In genomic region chr1:221887091-221887746, GRCh38 we compare ENCODE assay signal across 9 cellular contexts.
A peak's percentile ranks its signal among the peaks of the same experiment; 100 is the strongest.
DNase-seq lines count a peak whose midpoint lies in the region; ATAC-seq, FAIRE-seq and TF ChIP-seq lines count a peak whose summit lies in the region.
"Had no signal": no experiment of that assay in that cellular context is flagged by ENCODE, and none has a peak within 500 bp of the region (broad histone marks: within the 10 kb centered on the region; RNA-seq: fewer than 3 reads in every experiment).

No MANE protein-coding gene starts in this region.

- no peak for ATAC-seq in stimulated activated effector memory CD8-positive, alpha-beta T cell treated with anti-CD3 and anti-CD28 coated beads, Interleukin-12 subunit alpha, Interleukin-12 subunit beta, amount 100 ng/mL, for 72 hours

- TF ChIP-seq CTCF in fibroblast of villous mesenchyme (IDR thresholded peaks at IDR 0.05; ENCODE audit: insufficient read depth, low read depth, low read length) (no peak), retinal pigment epithelial cell (conservative IDR thresholded peaks at IDR 0.05; ENCODE audit: low read depth, low read length) (peak; percentile 17), glutamatergic neuron (IDR thresholded peaks at IDR 0.05; ENCODE audit: partially characterized antibody, unreplicated experiment) (no peak)

- DNase-seq in Daoy (ENCODE audit: low read depth) (peak; percentile 96), RKO (ENCODE audit: low spot score) (peak; percentile 66), fibroblast of villous mesenchyme (ENCODE audit: low read depth) (peak; percentile 72), retinal pigment epithelial cell (ENCODE audit: low read depth) (peak; percentile 71), COR-L47 (lab: John Stamatoyannopoulos, UW) (no peak), GM12891 (ENCODE audit: insufficient read length, low spot score) (no peak), glutamatergic neuron (no peak)
- no peak for DNase-seq in stimulated activated effector memory CD8-positive, alpha-beta T cell treated with anti-CD3 and anti-CD28 coated beads, Interleukin-12 subunit alpha, Interleukin-12 subunit beta, amount 100 ng/mL, for 72 hours (ENCODE audit: low spot score in 2 of 2)

- no peaks in the 10 kb centered on the region for H3K27me3 Mint-ChIP-seq in glutamatergic neuron (ENCODE audit: unreplicated experiment)

- H3K4me3 Mint-ChIP-seq in stimulated activated effector memory CD8-positive, alpha-beta T cell treated with anti-CD3 and anti-CD28 coated beads, Interleukin-12 subunit alpha, Interleukin-12 subunit beta, amount 100 ng/mL, for 72 hours: no peak overlapping the region
- no peak overlapping the region for H3K4me3 Mint-ChIP-seq in glutamatergic neuron (ENCODE audit: unreplicated experiment)

- no peak overlapping the region for H3K4me3 ChIP-seq in fibroblast of villous mesenchyme (ENCODE audit: low read depth, low read length)
- H3K4me3 ChIP-seq in retinal pigment epithelial cell (ENCODE audit: low read length): no peak overlapping the region
- H3K4me3 ChIP-seq: cardiac muscle cell had no signal

- FAIRE-seq in GM12891 (lab: Jason Lieb, UNC): no peak

- no peaks in the 10 kb centered on the region for H3K9me3 Mint-ChIP-seq in stimulated activated effector memory CD8-positive, alpha-beta T cell treated with anti-CD3 and anti-CD28 coated beads, Interleukin-12 subunit alpha, Interleukin-12 subunit beta, amount 100 ng/mL, for 72 hours
- H3K9me3 Mint-ChIP-seq in glutamatergic neuron (ENCODE audit: unreplicated experiment): no peaks in the 10 kb centered on the region

- peaks cover 5% of the 10 kb centered on the region for H3K4me1 Mint-ChIP-seq in stimulated activated effector memory CD8-positive, alpha-beta T cell treated with anti-CD3 and anti-CD28 coated beads, Interleukin-12 subunit alpha, Interleukin-12 subunit beta, amount 100 ng/mL, for 72 hours
- H3K4me1 Mint-ChIP-seq in glutamatergic neuron (ENCODE audit: low read depth, unreplicated experiment): no peaks in the 10 kb centered on the region

- H3K36me3 Mint-ChIP-seq in stimulated activated effector memory CD8-positive, alpha-beta T cell treated with anti-CD3 and anti-CD28 coated beads, Interleukin-12 subunit alpha, Interleukin-12 subunit beta, amount 100 ng/mL, for 72 hours: no peaks in the 10 kb centered on the region
- no peaks in the 10 kb centered on the region for H3K36me3 Mint-ChIP-seq in glutamatergic neuron (ENCODE audit: unreplicated experiment)

- no peak overlapping the region for H3K27ac Mint-ChIP-seq in stimulated activated effector memory CD8-positive, alpha-beta T cell treated with anti-CD3 and anti-CD28 coated beads, Interleukin-12 subunit alpha, Interleukin-12 subunit beta, amount 100 ng/mL, for 72 hours
- no peak overlapping the region for H3K27ac Mint-ChIP-seq in glutamatergic neuron (ENCODE audit: unreplicated experiment)

- no peak for TF ChIP-seq POLR2A in GM12891 (IDR thresholded peaks at IDR 0.05; ENCODE audit: low read depth, low read length)

TF ChIP-seq in GM12891, 5 proteins besides CTCF, POLR2A, EP300 and RAD21:
- no peak for TF ChIP-seq POLR2AphosphoS5 (IDR thresholded peaks at IDR 0.05; ENCODE audit: low read depth, low read length)
- no peak for TF ChIP-seq PAX5 (IDR thresholded peaks at IDR 0.05; ENCODE audit: insufficient read depth, low read length, severe bottlenecking)
- no peak for TF ChIP-seq SPI1 (IDR thresholded peaks at IDR 0.05; ENCODE audit: low read depth, low read length)
- no peak for TF ChIP-seq TAF1 (IDR thresholded peaks at IDR 0.05; ENCODE audit: low read depth, low read length)
- no peak for TF ChIP-seq POU2F2 (IDR thresholded peaks at IDR 0.05; ENCODE audit: low read depth, low read length)

Comparison
In these comparisons a context has a peak if more than half of its experiments do, and no peak if none do; other contexts are left out.
1. DNase-seq: peak in Daoy (single experiment), RKO (single experiment), fibroblast of villous mesenchyme (single experiment) and retinal pigment epithelial cell (single experiment); none in COR-L47 (single experiment), GM12891 (single experiment), stimulated activated effector memory CD8-positive, alpha-beta T cell treated with anti-CD3 and anti-CD28 coated beads, Interleukin-12 subunit alpha, Interleukin-12 subunit beta, amount 100 ng/mL, for 72 hours (0 of 2) and glutamatergic neuron (single experiment).